ENCODE assay signal across 11 cellular contexts in the genomic region with DNA sequence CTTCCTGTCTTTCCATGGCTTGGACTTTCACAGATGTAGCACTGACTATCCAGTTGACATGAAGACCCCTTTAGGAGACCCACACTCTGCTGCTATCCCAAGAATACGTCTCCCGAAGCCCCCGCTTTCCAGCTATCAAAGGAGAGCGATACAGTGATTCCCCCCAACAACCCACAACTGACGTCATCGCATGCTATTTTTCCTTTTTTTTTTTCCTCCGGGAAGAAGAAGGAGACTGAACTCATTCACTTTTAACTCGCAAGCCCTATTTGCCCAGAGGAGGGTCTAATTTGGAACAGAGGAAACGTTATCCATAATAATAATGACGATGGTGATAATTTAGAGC. TPM values are rescaled to one million over a fixed set of nuclear protein-coding genes. Genes with fewer than 3 reads are reported as not detected.
DNase-seq lines count a peak whose midpoint lies in the region; ATAC-seq, FAIRE-seq and TF ChIP-seq lines count a peak whose summit lies in the region.
"Had no signal": no experiment of that assay in that cellular context is flagged by ENCODE, and none has a peak within 500 bp of the region (broad histone marks: within the 10 kb centered on the region; RNA-seq: fewer than 3 reads in every experiment).

No MANE protein-coding gene starts in this region.

- dilution Hi-C loops in keratinocyte (cut with MboI; ENCODE audit: extremely low pct_ligation_motif_present, low sequenced_read_pairs) = no loop called here

- H3K9ac ChIP-seq in keratinocyte (ENCODE audit: control insufficient read depth, extremely low read depth, insufficient read depth, low read length) (peak overlapping the region; percentile 69), PC-3 (ENCODE audit: low read length) (no peak overlapping the region)

- intact Hi-C loops in PC-3 (cut with micrococcal nuclease) (no loop called here), posterior vena cava (cut with DNase I) (loop anchor here in 1 of 2 donors (10.0 kb wide), 3 partner anchors 319 to 561 kb away; no protein-coding TSS in a partner anchor)

- CTCF ChIA-PET in PC-3 (lab: Charles Lee) = no interaction called here

- no peaks in the 10 kb centered on the region for H3K9me2 ChIP-seq in PC-3 (replicated peaks; ENCODE audit: low read length)

- no peaks in the 10 kb centered on the region for H3K36me3 ChIP-seq in keratinocyte (ENCODE audit: control insufficient read depth in 2 of 2, extremely low read depth in 1 of 2, insufficient read depth in 2 of 2, low read length in 2 of 2)
- no peaks in the 10 kb centered on the region for H3K36me3 ChIP-seq in PC-3 (ENCODE audit: low read depth, low read length)

- H2AFZ ChIP-seq in keratinocyte (ENCODE audit: control insufficient read depth, low read length) = peak overlapping the region; percentile 72
- H2AFZ ChIP-seq in PC-3 (ENCODE audit: low read length) = no peak overlapping the region

- H3K27ac Mint-ChIP-seq in HFFc6 (peak overlapping the region; percentile 73), brain (peak overlapping the region in 4 of 5 experiments; percentile 10 to 71 (median 66))
- H3K27ac Mint-ChIP-seq: stimulated activated effector memory CD8-positive, alpha-beta T cell treated with anti-CD3 and anti-CD28 coated beads, Interleukin-12 subunit alpha, Interleukin-12 subunit beta, amount 100 ng/mL, for 72 hours had no signal

- H3K9me3 ChIP-seq in keratinocyte (ENCODE audit: control insufficient read depth, low read depth, low read length) (no peaks in the 10 kb centered on the region), PC-3 (ENCODE audit: low read length) (no peaks in the 10 kb centered on the region)

- no peaks in the 10 kb centered on the region for H3F3A ChIP-seq in PC-3 (ENCODE audit: low read length, unreplicated experiment)

- H3K9me3 Mint-ChIP-seq in HFFc6 (no peaks in the 10 kb centered on the region), brain (peaks cover 0 to 10% (median 0%) of the 10 kb centered on the region in 5 experiments)
- H3K9me3 Mint-ChIP-seq: stimulated activated effector memory CD8-positive, alpha-beta T cell treated with anti-CD3 and anti-CD28 coated beads, Interleukin-12 subunit alpha, Interleukin-12 subunit beta, amount 100 ng/mL, for 72 hours had no signal

- H3K4me1 ChIP-seq in keratinocyte (ENCODE audit: control insufficient read depth, extremely low read depth, insufficient read depth, low read length) (peaks cover 29% of the 10 kb centered on the region), PC-3 (ENCODE audit: insufficient read depth, low read length) (peaks cover 19% of the 10 kb centered on the region)

- POLR2A ChIA-PET in PC-3 (lab: Charles Lee; ENCODE audit: unreplicated experiment) = interaction anchor here (0.6 kb wide), 1 partner anchor 805 kb away, joined by 12 read pairs; no protein-coding TSS in a partner anchor

- DNase-seq in HFFc6 (no peak), keratinocyte (ENCODE audit: low read depth, low spot score) (no peak), PC-3 (no peak), posterior vena cava (ENCODE audit: low spot score) (no peak), 8988T (no peak), NCI-H2196 (lab: John Stamatoyannopoulos, UW; ENCODE audit: unreplicated experiment) (no peak)
- DNase-seq: NCI-H1930 had no signal

- no peak overlapping the region for H3K27ac ChIP-seq in keratinocyte (ENCODE audit: control insufficient read depth, insufficient read depth, low read length)
- H3K27ac ChIP-seq in skin epidermis = peak overlapping the region in 17 of 21 experiments; percentile 35 to 93 (median 82)
- no peak overlapping the region for H3K27ac ChIP-seq in PC-3 (ENCODE audit: low read length)

- FAIRE-seq in keratinocyte (lab: Jason Lieb, UNC) = no peak
- FAIRE-seq: GM12878 had no signal

- H3K4me1 Mint-ChIP-seq in HFFc6 (ENCODE audit: low read depth) (peaks cover 68% of the 10 kb centered on the region), brain (peaks cover 46% of the 10 kb centered on the region)

- no peaks in the 10 kb centered on the region for H3K27me3 ChIP-seq in keratinocyte (ENCODE audit: control insufficient read depth, extremely low read depth, insufficient read depth, low read length)
- no peaks in the 10 kb centered on the region for H3K27me3 ChIP-seq in PC-3 (ENCODE audit: low read length)

- H3K4me2 ChIP-seq in keratinocyte (ENCODE audit: control insufficient read depth, extremely low read depth, insufficient read depth, low read depth, low read length) (peak overlapping the region; percentile 83), PC-3 (ENCODE audit: low read length) (no peak overlapping the region)

- TF ChIP-seq CTCF in HFFc6 (IDR thresholded peaks at IDR 0.05) (no peak), brain (conservative IDR thresholded peaks at IDR 0.05) (no peak), keratinocyte (optimal IDR thresholded peaks at IDR 0.05 in 1 of 3, IDR thresholded peaks at IDR 0.05 in 1 of 3, conservative IDR thresholded peaks at IDR 0.05 in 1 of 3; ENCODE audit: extremely low read depth in 1 of 3, insufficient read depth in 2 of 3, low read length in 3 of 3) (no peak), PC-3 (conservative IDR thresholded peaks at IDR 0.05; ENCODE audit: low read depth, low read length) (no peak)

- H3K36me3 Mint-ChIP-seq in HFFc6 (ENCODE audit: low read depth) (peaks cover 11% of the 10 kb centered on the region), brain (no peaks in the 10 kb centered on the region)

- H3K79me2 ChIP-seq in keratinocyte (ENCODE audit: control insufficient read depth, insufficient read depth, low read length) (no peaks in the 10 kb centered on the region), PC-3 (ENCODE audit: low read length) (no peaks in the 10 kb centered on the region)

- H4K20me1 ChIP-seq in keratinocyte (ENCODE audit: control insufficient read depth, extremely low read depth, insufficient read depth, low read length) (no peaks in the 10 kb centered on the region), PC-3 (ENCODE audit: low read length) (no peaks in the 10 kb centered on the region)

- H3K4me3 ChIP-seq in keratinocyte (ENCODE audit: control insufficient read depth in 2 of 3, extremely low read depth in 1 of 3, insufficient read depth in 2 of 3, low read depth in 1 of 3, low read length in 3 of 3) (peak overlapping the region; percentile 53 to 68 (median 55)), skin epidermis (peak overlapping the region; percentile 15 to 53 (median 44)), PC-3 (ENCODE audit: low read length) (no peak overlapping the region)
- H3K4me3 ChIP-seq: GM12878 had no signal

- ATAC-seq in PC-3 = no peak
- ATAC-seq: GM12878; stimulated activated effector memory CD8-positive, alpha-beta T cell treated with anti-CD3 and anti-CD28 coated beads, Interleukin-12 subunit alpha, Interleukin-12 subunit beta, amount 100 ng/mL, for 72 hours had no signal

- peak overlapping the region; percentile 86 for H3K4me3 Mint-ChIP-seq in HFFc6
- peak overlapping the region; percentile 67 to 88 (median 83) for H3K4me3 Mint-ChIP-seq in brain
- H3K4me3 Mint-ChIP-seq: stimulated activated effector memory CD8-positive, alpha-beta T cell treated with anti-CD3 and anti-CD28 coated beads, Interleukin-12 subunit alpha, Interleukin-12 subunit beta, amount 100 ng/mL, for 72 hours had no signal

- no peaks in the 10 kb centered on the region for H3K9me1 ChIP-seq in keratinocyte (ENCODE audit: control insufficient read depth, extremely low read depth, insufficient read depth, low read length)

- no TSS peak for BruUV-seq in PC-3 (replicated peaks; lab: Mats Ljungman, UMichigan)

- peaks cover 8% of the 10 kb centered on the region for H3K27me3 Mint-ChIP-seq in HFFc6 (ENCODE audit: insufficient read depth)
- peaks cover 85% of the 10 kb centered on the region for H3K27me3 Mint-ChIP-seq in brain

RNA-seq across cellular contexts. Expression of a gene that starts 2.1 kb away (rescaled TPM):
- total RNA-seq in HFFc6 (2021; fragmentation: NEBNext Ultra II Directional; extraction: Animal tissue kit (Norgen Biotek cat#: 25700)) = 10 to 100 TPM in 5 of 6 experiments, 1 to 10 TPM in 1; 8.2 to 13.2 (median 12.3) TPM
- polyA plus RNA-seq in brain (ENCODE audit: insufficient read depth, low read depth, low replicate concordance) (not detected), keratinocyte (0.39 to 2.6 TPM (median 0.77 TPM) in 3 replicates)
- 0.07 TPM for polyA plus RNA-seq in keratinocyte (2011; ENCODE audit: low read depth)
- 0.45 and 0.60 TPM in 2 replicates for polyA plus RNA-seq in keratinocyte (2011; cell fraction: cytosol; rRNA removed)
- polyA plus RNA-seq in keratinocyte (2011; cell fraction: nucleus; rRNA removed) = 2.5 and 2.6 TPM in 2 replicates
- 0.04 and 1.9 TPM in 2 replicates for polyA plus RNA-seq in keratinocyte (2012; ENCODE audit: low replicate concordance)
- polyA minus RNA-seq in keratinocyte = 2.3 to 10.1 TPM (median 3.2 TPM) in 3 replicates
- polyA minus RNA-seq in keratinocyte (2011; cell fraction: cytosol; rRNA and poly(A)+ RNA removed) = 1.2 TPM
- polyA minus RNA-seq in keratinocyte (2011; cell fraction: nucleus; rRNA and poly(A)+ RNA removed) = 5.8 and 8.8 TPM in 2 replicates
- total RNA-seq in PC-3 (2014; rRNA removed) (not detected in 2 replicates), posterior vena cava (10 to 100 TPM in 1 of 2 donors, 1 to 10 TPM in 1; 9.9 to 15.3 TPM)

Comparison
In these comparisons a context has a peak if more than half of its experiments do, and no peak if none do; other contexts are left out.
1. H3K27ac ChIP-seq: peak in skin epidermis (17 of 21); none in keratinocyte (single experiment) and PC-3 (single experiment).